ENCODE assay signal across 9 cellular contexts in genomic region chr6:35140991-35141720, GRCh38. TPM values are rescaled to one million over a fixed set of nuclear protein-coding genes. Genes with fewer than 3 reads are reported as not detected.
A peak's percentile ranks its signal among the peaks of the same experiment; 100 is the strongest.
DNase-seq lines count a peak whose midpoint lies in the region; ATAC-seq and TF ChIP-seq lines count a peak whose summit lies in the region.
"Had no signal": no experiment of that assay in that cellular context is flagged by ENCODE, and none has a peak within 500 bp of the region (broad histone marks: within the 10 kb centered on the region; RNA-seq: fewer than 3 reads in every experiment).

TSS of gene TCP11 (minus strand) at chr6:35141339. CDS start at chr6:35140870, 469 bp downstream.

- intact Hi-C loops in left ventricle myocardium inferior (cut with micrococcal nuclease): loop anchor here (5.0 to 10.0 kb wide), 3 partner anchors 64 to 154 kb away; no protein-coding TSS in a partner anchor

- H3K4me3 Mint-ChIP-seq in activated T-cell treated with anti-CD3 and anti-CD28 coated beads, Interleukin-2, amount 50 U/mL, for 4 hours: peak within 1 kb of the TSS; percentile 51

- H3K9me3 ChIP-seq in left ventricle myocardium inferior (replicated peaks): no peaks in the 10 kb centered on the region

- H3K27me3 ChIP-seq in left ventricle myocardium inferior (ENCODE audit: low read depth): no peaks in the 10 kb centered on the region

- H3K4me3 ChIP-seq in GM12875 (ENCODE audit: low read depth, low read length) (peak within 1 kb of the TSS; percentile 26), left ventricle myocardium inferior (peak within 1 kb of the TSS; percentile 48)

- no peaks in the 10 kb centered on the region for H3K9me3 Mint-ChIP-seq in activated T-cell treated with anti-CD3 and anti-CD28 coated beads, Interleukin-2, amount 50 U/mL, for 4 hours

- no peaks in the 10 kb centered on the region for H3K36me3 Mint-ChIP-seq in activated T-cell treated with anti-CD3 and anti-CD28 coated beads, Interleukin-2, amount 50 U/mL, for 4 hours (ENCODE audit: insufficient read depth)

- no peak within 1 kb of the TSS for H3K27ac ChIP-seq in left ventricle myocardium inferior (replicated peaks)
- H3K27ac ChIP-seq: VCaP had no signal

- DNase-seq in activated T-cell treated with anti-CD3 and anti-CD28 coated beads, Interleukin-2, amount 50 U/mL, for 4 hours: no peak
- DNase-seq in left ventricle myocardium inferior (peak; percentile 28), NCI-H510A (lab: John Stamatoyannopoulos, UW) (no peak)
- peak; percentile 8 for DNase-seq in stimulated activated CD4-positive, alpha-beta T cell treated with anti-CD3 and anti-CD28 coated beads, Interleukin-12 subunit alpha, Interleukin-12 subunit beta, amount 100 ng/mL, for 4 hours

- TF ChIP-seq CTCF in GM12875 (IDR thresholded peaks at IDR 0.05; ENCODE audit: borderline replicate concordance, insufficient read depth, low read depth, low read length): no peak
- TF ChIP-seq CTCF in left ventricle myocardium inferior (IDR thresholded peaks at IDR 0.05; ENCODE audit: borderline replicate concordance): no peak

- peak; percentile 46 to 61 for ATAC-seq in activated T-cell treated with anti-CD3 and anti-CD28 coated beads, Interleukin-2, amount 50 U/mL, for 4 hours
- ATAC-seq in GM19023 (IDR thresholded peaks at IDR 0.05; ENCODE audit: unreplicated experiment) (no peak), GM21515 (IDR thresholded peaks at IDR 0.05; ENCODE audit: unreplicated experiment) (no peak), HG03521 (IDR thresholded peaks at IDR 0.05; ENCODE audit: unreplicated experiment) (no peak)

- peaks cover 19% of the 10 kb centered on the region for H3K4me1 ChIP-seq in left ventricle myocardium inferior

- H3K36me3 ChIP-seq in left ventricle myocardium inferior: no peaks in the 10 kb centered on the region

- peaks cover 14% of the 10 kb centered on the region for H3K4me1 Mint-ChIP-seq in activated T-cell treated with anti-CD3 and anti-CD28 coated beads, Interleukin-2, amount 50 U/mL, for 4 hours (ENCODE audit: low read depth)

- H3K27me3 Mint-ChIP-seq in activated T-cell treated with anti-CD3 and anti-CD28 coated beads, Interleukin-2, amount 50 U/mL, for 4 hours (ENCODE audit: low read depth): peaks cover 20% of the 10 kb centered on the region

RNA-seq across cellular contexts. Expression of gene TCP11, which starts in this region (rescaled TPM):
- total RNA-seq in activated T-cell treated with anti-CD3 and anti-CD28 coated beads, Interleukin-2, amount 50 U/mL, for 4 hours: not detected
- total RNA-seq in left ventricle myocardium inferior: not detected

Comparison
In these comparisons a context has a peak if more than half of its experiments do, and no peak if none do; other contexts are left out.
1. Peak in ATAC-seq in activated T-cell treated with anti-CD3 and anti-CD28 coated beads, Interleukin-2, amount 50 U/mL, for 4 hours; RNA of the gene not detected or under 1 TPM.
2. Peak in DNase-seq and H3K4me3 ChIP-seq in left ventricle myocardium inferior; RNA of the gene not detected or under 1 TPM.